In genomic region chr4:6574747-6575502, GRCh38 we compare ENCODE assay signal across 1 cellular context.
A peak's percentile ranks its signal among the peaks of the same experiment; 100 is the strongest.
TF ChIP-seq lines count a peak whose summit lies in the region.

MAN2B2 (plus strand) TSS chr4:6575189; CDS start chr4:6575211, 22 bp downstream.

TF ChIP-seq in GM12878, 131 proteins besides CTCF, POLR2A, EP300 and RAD21 (continued from another document):
- TF ChIP-seq EGR1 (IDR thresholded peaks at IDR 0.05; ENCODE audit: borderline replicate concordance in 1 of 2, low read depth in 2 of 2, low read length in 2 of 2) (peak in 1 of 2 experiments; percentile 23; a peak in 1 of 3 replicates), NKRF (conservative IDR thresholded peaks at IDR 0.05) (peak; percentile 88), MXI1 (IDR thresholded peaks at IDR 0.05; ENCODE audit: low read depth, low read length) (peak; percentile 27; the same call in 1 of the 2 replicates), RCOR1 (conservative IDR thresholded peaks at IDR 0.05; ENCODE audit: low read depth, low read length) (no peak), BMI1 (IDR thresholded peaks at IDR 0.05; ENCODE audit: borderline replicate concordance) (no peak), SP1 (IDR thresholded peaks at IDR 0.05; ENCODE audit: low read depth, low read length) (peak; percentile 24), ZNF687 (IDR thresholded peaks at IDR 0.05) (peak; percentile 68; the same call in 1 of the 2 replicates), TAF1 (IDR thresholded peaks at IDR 0.05; ENCODE audit: borderline replicate concordance, low read depth, low read length) (peak; percentile 61; the same call in 1 of the 2 replicates), BHLHE40 (IDR thresholded peaks at IDR 0.05; ENCODE audit: borderline replicate concordance in 1 of 2, low read depth in 2 of 2, low read length in 1 of 2) (peak in 1 of 2 experiments; percentile 44; a peak in 2 of 4 replicates), TCF3 (IDR thresholded peaks at IDR 0.05; ENCODE audit: borderline replicate concordance, insufficient read depth, low read depth, low read length) (peak; percentile 78; the same call in 1 of the 2 replicates), IKZF1 (conservative IDR thresholded peaks at IDR 0.05) (peak; percentile 54; the same call in 1 of the 2 replicates), RUNX3 (IDR thresholded peaks at IDR 0.05; ENCODE audit: low read length) (peak; percentile 60; the same call in 1 of the 2 replicates), CBX3 (IDR thresholded peaks at IDR 0.05; ENCODE audit: borderline replicate concordance, low read depth) (no peak), HCFC1 (IDR thresholded peaks at IDR 0.05; ENCODE audit: low read length) (no peak), PML (IDR thresholded peaks at IDR 0.05; ENCODE audit: low read length) (peak; percentile 60; the same call in 1 of the 2 replicates)
TF ChIP-seq in GM12878: peak in this region for 19.
